In genomic region chr5:74096325-74096724, GRCh38 we compare ENCODE assay signal across 5 cellular contexts.
"Had no signal": no experiment of that assay in that cellular context is flagged by ENCODE, and none has a peak within 500 bp of the region (broad histone marks: within the 10 kb centered on the region; RNA-seq: fewer than 3 reads in every experiment).

No MANE protein-coding gene starts in this region.

- H3K4me3 ChIP-seq: GM23248, HAP-1 had no signal

- H3K27ac ChIP-seq: GM23248 had no signal

- DNase-seq: GOT3, H7, KG1 had no signal

- H3K4me1 ChIP-seq: HAP-1 had no signal

- H3K36me3 ChIP-seq: HAP-1 had no signal
